In the genomic region with DNA sequence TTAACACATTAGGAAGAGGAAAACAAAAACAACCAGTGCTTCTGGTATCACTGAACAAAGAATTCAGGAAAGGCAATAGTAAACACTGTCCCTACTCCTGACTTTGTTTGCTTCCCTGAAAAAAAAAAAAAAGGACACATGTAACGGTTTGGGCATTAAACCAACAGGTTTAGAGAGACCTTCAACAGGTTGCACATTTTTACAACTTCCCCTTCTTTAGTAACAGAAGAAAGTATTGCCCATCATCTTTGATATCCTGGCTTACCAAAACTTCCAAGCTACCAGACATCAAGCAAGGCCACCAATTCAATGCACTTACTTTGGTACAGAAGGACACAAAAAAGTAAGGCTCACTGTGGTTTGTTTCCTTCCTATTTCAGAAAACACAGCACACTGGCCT, we compare ENCODE assay signal across 23 cellular contexts.
A peak's percentile ranks its signal among the peaks of the same experiment; 100 is the strongest.
DNase-seq lines count a peak whose midpoint lies in the region; ATAC-seq and TF ChIP-seq lines count a peak whose summit lies in the region.
"Had no signal": no experiment of that assay in that cellular context is flagged by ENCODE, and none has a peak within 500 bp of the region (broad histone marks: within the 10 kb centered on the region; RNA-seq: fewer than 3 reads in every experiment).

No MANE protein-coding gene starts in this region.

- peak overlapping the region; percentile 66 for H3K27ac ChIP-seq in cingulate gyrus (ENCODE audit: low read depth, low read length)
- peak overlapping the region; percentile 31 for H3K27ac ChIP-seq in osteoblast (ENCODE audit: low read depth, low read length)
- H3K27ac ChIP-seq: RWPE1 had no signal

- no peaks in the 10 kb centered on the region for H3K9me3 ChIP-seq in osteoblast (ENCODE audit: low read depth, low read length)
- H3K9me3 ChIP-seq: BE2C had no signal

- H4K20me1 ChIP-seq in osteoblast (ENCODE audit: insufficient read depth, low read length), result no peaks in the 10 kb centered on the region

- H3K9me3 Mint-ChIP-seq in natural killer cell treated with Interleukin-12 subunit alpha and Interleukin-12 subunit beta and Interleukin-15 and Interleukin-18, amount 100 ng/mL, for 72 hours, result no peaks in the 10 kb centered on the region
- no peaks in the 10 kb centered on the region for H3K9me3 Mint-ChIP-seq in natural killer cell
- H3K9me3 Mint-ChIP-seq: CD4-positive, alpha-beta memory T cell; HFFc6 had no signal

- H3K27me3 Mint-ChIP-seq in natural killer cell treated with Interleukin-12 subunit alpha and Interleukin-12 subunit beta and Interleukin-15 and Interleukin-18, amount 100 ng/mL, for 72 hours, result no peaks in the 10 kb centered on the region
- no peaks in the 10 kb centered on the region for H3K27me3 Mint-ChIP-seq in natural killer cell (ENCODE audit: low read depth in 2 of 2)
- H3K27me3 Mint-ChIP-seq: CD4-positive, alpha-beta memory T cell had no signal

- no peak for ATAC-seq in natural killer cell treated with Interleukin-12 subunit alpha and Interleukin-12 subunit beta and Interleukin-15 and Interleukin-18, amount 100 ng/mL, for 72 hours
- ATAC-seq in natural killer cell (no peak), GM18502 (IDR thresholded peaks at IDR 0.05; ENCODE audit: poor library complexity, unreplicated experiment) (no peak)
- ATAC-seq: HepG2 had no signal

- H3K36me3 Mint-ChIP-seq in natural killer cell treated with Interleukin-12 subunit alpha and Interleukin-12 subunit beta and Interleukin-15 and Interleukin-18, amount 100 ng/mL, for 72 hours, result peaks cover 12% of the 10 kb centered on the region
- no peaks in the 10 kb centered on the region for H3K36me3 Mint-ChIP-seq in natural killer cell

- intact Hi-C loops in natural killer cell (cut with micrococcal nuclease), result no loop called here

- H3K79me2 ChIP-seq in osteoblast (ENCODE audit: insufficient read depth, low read length), result peaks cover 38% of the 10 kb centered on the region

- DNase-seq in natural killer cell treated with Interleukin-12 subunit alpha and Interleukin-12 subunit beta and Interleukin-15 and Interleukin-18, amount 100 ng/mL, for 72 hours (ENCODE audit: low spot score), result no peak
- no peak for DNase-seq in natural killer cell
- DNase-seq in osteoblast (ENCODE audit: insufficient read length, low spot score, missing footprints), result no peak
- DNase-seq in NCI-H1105 (lab: John Stamatoyannopoulos, UW), result no peak
- no peak for DNase-seq in ecto neural progenitor cell (ENCODE audit: low spot score)
- no peak for DNase-seq in GM13977 (ENCODE audit: low spot score)
- DNase-seq: 8988T; BE2C; Calu3; CD4-positive, alpha-beta memory T cell; GF-D8; HFFc6; KBM-7; NCI-H1417 treated with DMSO at 0.1 percent for 48 hours; NCI-H187 treated with DMSO at 0.1 percent for 48 hours; NCI-H2227 treated with DMSO at 0.1 percent for 48 hours; NCI-H510A treated with DMSO at 0.1 percent for 48 hours; NCI-H82; SIG-M5 had no signal

- H2AFZ ChIP-seq in osteoblast (ENCODE audit: low read length), result no peak overlapping the region

- in situ Hi-C loops in GM13977 (cut with MboI; ENCODE audit: low pct_unique_long_range_greater_than_20kb, low sequenced_read_pairs, unreplicated experiment), result no loop called here

- H3K4me1 Mint-ChIP-seq in natural killer cell treated with Interleukin-12 subunit alpha and Interleukin-12 subunit beta and Interleukin-15 and Interleukin-18, amount 100 ng/mL, for 72 hours (ENCODE audit: low read depth in 2 of 2), result peaks cover 38 to 49% of the 10 kb centered on the region in 2 donors
- H3K4me1 Mint-ChIP-seq in natural killer cell, result peaks cover 42 to 54% of the 10 kb centered on the region in 2 donors

- H3K4me3 ChIP-seq in osteoblast (ENCODE audit: insufficient read depth, low read length), result no peak overlapping the region

- no peaks in the 10 kb centered on the region for H3K27me3 ChIP-seq in osteoblast (ENCODE audit: insufficient read depth, low read length)
- H3K27me3 ChIP-seq: BE2C had no signal

- H3K4me3 Mint-ChIP-seq in natural killer cell treated with Interleukin-12 subunit alpha and Interleukin-12 subunit beta and Interleukin-15 and Interleukin-18, amount 100 ng/mL, for 72 hours, result no peak overlapping the region
- H3K4me3 Mint-ChIP-seq in natural killer cell, result no peak overlapping the region
- H3K4me3 Mint-ChIP-seq: CD4-positive, alpha-beta memory T cell; HFFc6 had no signal

- no peaks in the 10 kb centered on the region for H3K36me3 ChIP-seq in osteoblast (ENCODE audit: insufficient read depth, low read length)
- H3K36me3 ChIP-seq: BE2C had no signal

- peak overlapping the region; percentile 54 to 75 for H3K27ac Mint-ChIP-seq in natural killer cell treated with Interleukin-12 subunit alpha and Interleukin-12 subunit beta and Interleukin-15 and Interleukin-18, amount 100 ng/mL, for 72 hours
- H3K27ac Mint-ChIP-seq in natural killer cell, result peak overlapping the region in 1 of 2 donors; percentile 82

- H3K4me1 ChIP-seq in osteoblast (ENCODE audit: insufficient read depth, low read length), result peaks cover 8% of the 10 kb centered on the region
- H3K4me1 ChIP-seq: BE2C had no signal

- no peak overlapping the region for H3K4me2 ChIP-seq in osteoblast (ENCODE audit: insufficient read depth, low read length)

- no peak for TF ChIP-seq CTCF in natural killer cell (IDR thresholded peaks at IDR 0.05)
- TF ChIP-seq CTCF in osteoblast (IDR thresholded peaks at IDR 0.05; ENCODE audit: extremely low read depth, low read depth, low read length), result no peak
- TF ChIP-seq CTCF in GM13977 (IDR thresholded peaks at IDR 0.05; ENCODE audit: extremely low read depth, insufficient read depth, missing control alignments), result no peak
